In the genomic region with DNA sequence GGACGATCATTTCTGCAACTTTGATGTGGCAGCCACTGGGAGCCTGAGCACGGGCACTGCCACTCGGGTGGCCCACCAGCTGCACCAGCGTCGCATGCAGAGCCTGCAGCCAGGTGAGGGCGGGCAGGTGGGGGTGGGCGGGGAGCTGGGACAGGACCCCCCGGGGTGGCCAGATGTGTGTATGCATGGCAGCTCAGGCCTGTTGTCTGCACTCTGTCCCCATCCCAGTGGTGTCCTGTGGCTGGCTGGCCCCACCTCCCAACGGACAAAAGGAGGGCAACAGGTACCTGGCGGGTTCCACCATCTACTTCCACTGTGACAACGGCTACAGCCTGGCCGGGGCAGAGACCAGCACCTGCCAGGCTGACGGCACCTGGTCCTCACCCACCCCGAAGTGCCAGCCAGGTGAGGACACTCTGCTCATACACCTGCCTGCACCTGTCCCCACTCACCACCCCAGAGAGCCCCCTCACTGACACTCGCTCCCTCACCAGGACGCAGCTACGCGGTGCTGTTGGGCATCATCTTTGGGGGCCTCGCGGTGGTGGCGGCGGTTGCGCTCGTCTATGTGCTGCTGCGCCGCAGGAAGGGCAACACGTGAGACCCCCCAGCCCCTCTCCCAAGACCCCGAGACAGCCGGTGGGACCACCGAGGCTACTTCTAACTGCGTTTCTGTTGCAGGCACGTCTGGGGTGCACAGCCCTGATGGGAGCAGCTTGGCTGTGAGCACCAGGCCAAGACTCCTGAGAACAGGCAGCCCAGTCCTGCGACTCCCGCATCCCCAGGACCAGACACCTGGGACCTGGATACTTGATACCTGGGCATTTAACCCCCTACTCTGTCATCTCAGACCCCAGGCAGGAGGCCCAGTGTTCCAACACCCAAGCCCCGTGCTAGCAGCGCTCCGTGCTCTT, we compare ENCODE assay signal across 1 cellular context.
TF ChIP-seq lines count a peak whose summit lies in the region.

No MANE protein-coding gene starts in this region.

TF ChIP-seq in IMR-90, 13 proteins besides CTCF, POLR2A, EP300 and RAD21:
- no peak for TF ChIP-seq CHD1 (IDR thresholded peaks at IDR 0.05; ENCODE audit: low read depth, low read length)
- no peak for TF ChIP-seq RCOR1 (IDR thresholded peaks at IDR 0.05; ENCODE audit: insufficient replicate concordance, low read length)
- no peak for TF ChIP-seq NFE2L2 (IDR thresholded peaks at IDR 0.05; ENCODE audit: low read depth, low read length)
- TF ChIP-seq, protein P1, sequence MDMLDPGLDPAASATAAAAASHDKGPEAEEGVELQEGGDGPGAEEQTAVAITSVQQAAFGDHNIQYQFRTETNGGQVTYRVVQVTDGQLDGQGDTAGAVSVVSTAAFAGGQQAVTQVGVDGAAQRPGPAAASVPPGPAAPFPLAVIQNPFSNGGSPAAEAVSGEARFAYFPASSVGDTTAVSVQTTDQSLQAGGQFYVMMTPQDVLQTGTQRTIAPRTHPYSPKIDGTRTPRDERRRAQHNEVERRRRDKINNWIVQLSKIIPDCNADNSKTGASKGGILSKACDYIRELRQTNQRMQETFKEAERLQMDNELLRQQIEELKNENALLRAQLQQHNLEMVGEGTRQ (IDR thresholded peaks at IDR 0.05; ENCODE audit: low read depth, low read length) = no peak
- no peak for TF ChIP-seq MAZ (IDR thresholded peaks at IDR 0.05; ENCODE audit: borderline replicate concordance, low read depth, low read length)
- TF ChIP-seq, protein P2, sequence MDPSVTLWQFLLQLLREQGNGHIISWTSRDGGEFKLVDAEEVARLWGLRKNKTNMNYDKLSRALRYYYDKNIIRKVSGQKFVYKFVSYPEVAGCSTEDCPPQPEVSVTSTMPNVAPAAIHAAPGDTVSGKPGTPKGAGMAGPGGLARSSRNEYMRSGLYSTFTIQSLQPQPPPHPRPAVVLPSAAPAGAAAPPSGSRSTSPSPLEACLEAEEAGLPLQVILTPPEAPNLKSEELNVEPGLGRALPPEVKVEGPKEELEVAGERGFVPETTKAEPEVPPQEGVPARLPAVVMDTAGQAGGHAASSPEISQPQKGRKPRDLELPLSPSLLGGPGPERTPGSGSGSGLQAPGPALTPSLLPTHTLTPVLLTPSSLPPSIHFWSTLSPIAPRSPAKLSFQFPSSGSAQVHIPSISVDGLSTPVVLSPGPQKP (IDR thresholded peaks at IDR 0.05; ENCODE audit: borderline replicate concordance, low read depth, low read length) = no peak
- TF ChIP-seq MXI1 (IDR thresholded peaks at IDR 0.05; ENCODE audit: borderline replicate concordance, low read depth, low read length) = no peak
- TF ChIP-seq BHLHE40 (IDR thresholded peaks at IDR 0.05; ENCODE audit: low read depth, low read length) = no peak
- TF ChIP-seq CEBPB (IDR thresholded peaks at IDR 0.05; ENCODE audit: low read depth, low read length) = no peak
